In the genomic region with DNA sequence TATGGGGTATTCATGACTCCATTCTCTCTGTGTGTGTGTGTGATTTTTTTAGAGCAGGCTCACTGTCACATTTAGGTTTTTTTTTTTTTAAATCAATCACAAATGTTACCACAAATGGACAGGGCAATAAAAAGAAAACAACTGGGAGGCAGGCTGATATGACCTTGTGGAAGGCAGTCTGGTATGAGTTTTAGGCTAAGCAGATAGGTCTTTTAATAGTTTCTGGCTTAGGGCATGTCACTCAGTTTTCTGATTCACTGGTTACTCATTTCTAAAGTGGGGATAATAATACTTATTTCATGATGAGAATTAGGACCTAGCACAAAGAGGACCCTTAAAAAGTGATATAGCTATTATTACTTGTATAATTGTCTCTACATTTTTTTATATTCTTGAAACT, we compare ENCODE assay signal across 19 cellular contexts.
"Had no signal": no experiment of that assay in that cellular context is flagged by ENCODE, and none has a peak within 500 bp of the region (broad histone marks: within the 10 kb centered on the region; RNA-seq: fewer than 3 reads in every experiment).

No MANE protein-coding gene starts in this region.

- H3K4me3 Mint-ChIP-seq: memory B cell, mesothelial cell of epicardium, natural killer cell, neural crest cell had no signal

- H3K36me3 ChIP-seq: esophagus squamous epithelium, lower lobe of right lung, thyroid gland, upper lobe of left lung, uterus had no signal

- DNase-seq: cerebellar nuclear complex; dermis blood vessel endothelial cell; esophagus squamous epithelium; foreskin fibroblast; head of caudate nucleus; islet precursor cell; lower lobe of right lung; natural killer cell; stimulated activated CD4-positive, alpha-beta T cell treated with anti-CD3 and anti-CD28 coated beads, Interleukin-12 subunit alpha, Interleukin-12 subunit beta, amount 100 ng/mL, for 4 hours; stimulated activated naive CD4-positive, alpha-beta T cell; thyroid gland; upper lobe of left lung; uterus had no signal

- H3K36me3 Mint-ChIP-seq: memory B cell, natural killer cell had no signal

- H3K9me3 Mint-ChIP-seq: memory B cell, neural crest cell had no signal

- H3K27ac Mint-ChIP-seq: memory B cell, mesothelial cell of epicardium, natural killer cell had no signal

- ATAC-seq: left lobe of liver, lower lobe of right lung, natural killer cell, sciatic nerve had no signal

- H3K27me3 Mint-ChIP-seq: memory B cell had no signal

- H3K4me3 ChIP-seq: esophagus squamous epithelium, lower lobe of right lung, skin epidermis, thyroid gland, upper lobe of left lung, uterus had no signal

- H3K4me1 Mint-ChIP-seq: memory B cell, mesothelial cell of epicardium, natural killer cell, neural crest cell had no signal

- H3K27ac ChIP-seq: esophagus squamous epithelium, lower lobe of right lung, skin epidermis, thyroid gland, upper lobe of left lung, uterus had no signal

- H3K27me3 ChIP-seq: esophagus squamous epithelium, thyroid gland, upper lobe of left lung, uterus had no signal

- H3K4me1 ChIP-seq: esophagus squamous epithelium, lower lobe of right lung, thyroid gland, upper lobe of left lung, uterus had no signal

- H3K9me3 ChIP-seq: esophagus squamous epithelium, lower lobe of right lung, thyroid gland, upper lobe of left lung, uterus had no signal
